16 cellular contexts compared by ENCODE assay signal in the genomic region with DNA sequence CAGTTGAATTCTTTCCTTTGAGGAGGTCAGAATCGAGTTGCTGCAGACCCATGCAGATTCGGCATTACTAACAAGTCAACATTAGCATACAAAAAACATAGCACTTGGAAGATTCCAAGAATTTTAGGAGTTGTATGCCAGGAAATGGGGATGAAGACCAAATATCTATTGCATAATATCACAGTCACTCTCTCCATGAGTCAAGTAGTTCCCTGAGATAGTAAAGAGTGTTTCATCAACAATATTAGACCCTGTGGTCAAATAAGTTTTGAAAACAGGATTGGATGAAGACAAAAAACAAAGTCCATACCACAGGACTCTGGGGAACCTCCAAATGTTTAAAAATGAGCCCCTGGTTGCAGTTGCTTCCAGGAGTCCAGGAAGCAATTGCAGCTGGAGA. TPM values are rescaled to one million over a fixed set of nuclear protein-coding genes. Genes with fewer than 3 reads are reported as not detected.
A peak's percentile ranks its signal among the peaks of the same experiment; 100 is the strongest.
DNase-seq lines count a peak whose midpoint lies in the region; ATAC-seq, FAIRE-seq and TF ChIP-seq lines count a peak whose summit lies in the region.
"Had no signal": no experiment of that assay in that cellular context is flagged by ENCODE, and none has a peak within 500 bp of the region (broad histone marks: within the 10 kb centered on the region; RNA-seq: fewer than 3 reads in every experiment).

No MANE protein-coding gene starts in this region.

- H2AFZ ChIP-seq in GM23248 (no peak overlapping the region), K562 (ENCODE audit: low read depth, low read length) (no peak overlapping the region)

- no peak for ATAC-seq in K562
- ATAC-seq in activated naive CD8-positive, alpha-beta T cell treated with anti-CD3 and anti-CD28 coated beads, Interleukin-2, amount 50 U/mL, for 24 hours = no peak
- ATAC-seq: left colon had no signal

- H4K20me1 ChIP-seq in GM23248 (ENCODE audit: insufficient read depth) (no peaks in the 10 kb centered on the region), K562 (replicated peaks; ENCODE audit: control insufficient read depth, insufficient read depth, low read length) (no peaks in the 10 kb centered on the region)

- H3K9ac ChIP-seq in GM23248 (no peak overlapping the region), K562 (ENCODE audit: insufficient read depth in 1 of 2, low read depth in 2 of 2, low read length in 2 of 2) (no peak overlapping the region)

- H3F3A ChIP-seq in GM23248 (ENCODE audit: insufficient read depth) = peaks cover 21% of the 10 kb centered on the region

- H3K4me3 ChIP-seq in GM23248 = no peak overlapping the region
- H3K4me3 ChIP-seq in K562 = no peak overlapping the region
- no peak overlapping the region for H3K4me3 ChIP-seq in skeletal muscle cell (ENCODE audit: low read depth, low read length)
- no peak overlapping the region for H3K4me3 ChIP-seq in CD4-positive, alpha-beta memory T cell (ENCODE audit: low read length in 2 of 2)

- peak overlapping the region; percentile 45 for H3K27ac ChIP-seq in GM23248
- H3K27ac ChIP-seq in K562 (ENCODE audit: extremely low read depth, low read depth, low read length) = no peak overlapping the region
- no peak overlapping the region for H3K27ac ChIP-seq in CD4-positive, alpha-beta memory T cell (ENCODE audit: low read depth, low read length)

- no peaks in the 10 kb centered on the region for H3K9me3 ChIP-seq in GM23248 (ENCODE audit: low read depth)
- H3K9me3 ChIP-seq in K562 (replicated peaks; ENCODE audit: control insufficient read depth, insufficient read depth, low read depth, low read length) = no peaks in the 10 kb centered on the region
- no peaks in the 10 kb centered on the region for H3K9me3 ChIP-seq in CD4-positive, alpha-beta memory T cell (ENCODE audit: control insufficient read depth in 1 of 2, low read length in 2 of 2)

- intact Hi-C loops in K562 (cut with micrococcal nuclease) = loop anchor here (5.0 kb wide), 1 partner anchor 71 kb away; no protein-coding TSS in a partner anchor
- intact Hi-C loops in cardiac septum (cut with DNase I) = no loop called here
- intact Hi-C loops in CD4-positive, alpha-beta memory T cell (cut with micrococcal nuclease) = no loop called here

- no peak for FAIRE-seq in K562 (lab: Jason Lieb, UNC)
- FAIRE-seq: endothelial cell of umbilical vein, HTR-8/SVneo had no signal

- peaks cover 17% of the 10 kb centered on the region for H3K4me1 ChIP-seq in GM23248 (ENCODE audit: insufficient read depth)
- H3K4me1 ChIP-seq in K562 (replicated peaks in 1 of 2; ENCODE audit: control insufficient read depth in 2 of 2, insufficient read depth in 2 of 2, low read length in 2 of 2) = peaks cover 0 to 5% of the 10 kb centered on the region in 2 experiments; a peak in 2 of 5 replicates
- no peaks in the 10 kb centered on the region for H3K4me1 ChIP-seq in CD4-positive, alpha-beta memory T cell (ENCODE audit: insufficient read depth, low read length)

- H3K36me3 ChIP-seq in GM23248 (ENCODE audit: low read depth) (no peaks in the 10 kb centered on the region), K562 (ENCODE audit: control insufficient read depth, insufficient read depth, low read length) (no peaks in the 10 kb centered on the region)
- H3K36me3 ChIP-seq in CD4-positive, alpha-beta memory T cell (ENCODE audit: insufficient read depth, low read length) = no peaks in the 10 kb centered on the region

- no peaks in the 10 kb centered on the region for H3K79me2 ChIP-seq in GM23248 (ENCODE audit: insufficient read depth)
- H3K79me2 ChIP-seq in K562 (ENCODE audit: control insufficient read depth, insufficient read depth, low read length) = no peaks in the 10 kb centered on the region

- DNase-seq in GM23248 (peak; percentile 85), K562 (ENCODE audit: extremely low read depth in 1 of 4, low spot score in 3 of 4) (no peak), cardiac septum (ENCODE audit: low spot score) (peak; percentile 24), skeletal muscle cell (ENCODE audit: low read depth) (peak; percentile 76), ecto neural progenitor cell (ENCODE audit: low spot score) (no peak)
- DNase-seq in CD4-positive, alpha-beta memory T cell = no peak
- DNase-seq in activated naive CD8-positive, alpha-beta T cell treated with anti-CD3 and anti-CD28 coated beads, Interleukin-2, amount 50 U/mL, for 24 hours = no peak
- no peak for DNase-seq in activated naive CD4-positive, alpha-beta T cell (lab: John Stamatoyannopoulos, UW)
- DNase-seq: activated CD8-positive, alpha-beta memory T cell treated with anti-CD3 and anti-CD28 coated beads for 24 hours; Calu3; left colon; NCI-H1694 treated with DMSO at 0.1 percent for 48 hours had no signal

- peaks cover 0 to 2% (median under 1%) of the 10 kb centered on the region in 4 donors for H3K4me1 Mint-ChIP-seq in CD4-positive, alpha-beta memory T cell
- H3K4me1 Mint-ChIP-seq in activated naive CD8-positive, alpha-beta T cell treated with anti-CD3 and anti-CD28 coated beads, Interleukin-2, amount 50 U/mL, for 24 hours = peaks cover 11% of the 10 kb centered on the region

- H3K9me1 ChIP-seq in K562 (ENCODE audit: control insufficient read depth, insufficient read depth, low read length) = no peaks in the 10 kb centered on the region

- 2% methylated on average over 2 of the region's 2 CpGs for WGBS in GM23248 (ENCODE audit: low coverage in 1 of 2, low lambda C conversion rate in 2 of 2, missing lambda C conversion rate in 2 of 2), 2 experiments
- 8% methylated on average over 2 of the region's 2 CpGs for WGBS in K562 (ENCODE audit: insufficient coverage, low coverage, missing lambda C conversion rate)

- H3K4me3 Mint-ChIP-seq in CD4-positive, alpha-beta memory T cell = no peak overlapping the region
- H3K4me3 Mint-ChIP-seq in activated naive CD8-positive, alpha-beta T cell treated with anti-CD3 and anti-CD28 coated beads, Interleukin-2, amount 50 U/mL, for 24 hours = no peak overlapping the region
- H3K4me3 Mint-ChIP-seq: activated naive CD8-positive, alpha-beta T cell; T-helper 2 cell treated with Interferon-gamma antibody and Interleukin-4, amounts not matched to agents 5 μg/mL and 100 μg/mL, for 36 hours had no signal

- no peak for TF ChIP-seq POLR2A in K562 (conservative IDR thresholded peaks at IDR 0.05)

- POLR2A ChIA-PET in K562 (lab: Yijun Ruan, JAX) = interaction anchor here (0.6 kb wide), 2 partner anchors 17 to 42 kb away, joined by 3 read pairs; no protein-coding TSS in a partner anchor
- POLR2A ChIA-PET in CD4-positive, alpha-beta memory T cell (lab: Charles Lee; ENCODE audit: partially characterized antibody) = interaction anchor here (1.1 kb wide), 1 partner anchor 62 kb away, joined by 4 read pairs; no protein-coding TSS in a partner anchor

- no peak for TF ChIP-seq EP300 in K562 (IDR thresholded peaks at IDR 0.05; ENCODE audit: low read length)

- no peak overlapping the region for H3K27ac Mint-ChIP-seq in CD4-positive, alpha-beta memory T cell
- no peak overlapping the region for H3K27ac Mint-ChIP-seq in activated naive CD8-positive, alpha-beta T cell treated with anti-CD3 and anti-CD28 coated beads, Interleukin-2, amount 50 U/mL, for 24 hours
- H3K27ac Mint-ChIP-seq: activated naive CD8-positive, alpha-beta T cell; T-helper 2 cell treated with Interferon-gamma antibody and Interleukin-4, amounts not matched to agents 5 μg/mL and 100 μg/mL, for 36 hours had no signal

- no peaks in the 10 kb centered on the region for H3K9me3 Mint-ChIP-seq in CD4-positive, alpha-beta memory T cell
- no peaks in the 10 kb centered on the region for H3K9me3 Mint-ChIP-seq in activated naive CD8-positive, alpha-beta T cell treated with anti-CD3 and anti-CD28 coated beads, Interleukin-2, amount 50 U/mL, for 24 hours
- H3K9me3 Mint-ChIP-seq: T-helper 2 cell treated with Interferon-gamma antibody and Interleukin-4, amounts not matched to agents 5 μg/mL and 100 μg/mL, for 36 hours had no signal

- CTCF ChIA-PET in K562 (lab: Yijun Ruan, JAX; ENCODE audit: low intra/inter-chr PET ratio) = no interaction called here
- CTCF ChIA-PET in CD4-positive, alpha-beta memory T cell (lab: Charles Lee; ENCODE audit: partially characterized antibody) = no interaction called here

- no peaks in the 10 kb centered on the region for H3K9me2 ChIP-seq in GM23248 (ENCODE audit: insufficient read depth)

- in situ Hi-C loops in GM23248 (cut with MboI) (no loop called here), K562 (cut with MboI) (no loop called here)

- H3K4me2 ChIP-seq in GM23248 (ENCODE audit: unreplicated experiment) = peak overlapping the region; percentile 47
- H3K4me2 ChIP-seq in K562 (ENCODE audit: insufficient read depth, low read length) = no peak overlapping the region

- H3K36me3 Mint-ChIP-seq in CD4-positive, alpha-beta memory T cell = no peaks in the 10 kb centered on the region
- H3K36me3 Mint-ChIP-seq in activated naive CD8-positive, alpha-beta T cell treated with anti-CD3 and anti-CD28 coated beads, Interleukin-2, amount 50 U/mL, for 24 hours (ENCODE audit: low read depth) = no peaks in the 10 kb centered on the region
- H3K36me3 Mint-ChIP-seq: activated naive CD8-positive, alpha-beta T cell had no signal

- H3K27me3 Mint-ChIP-seq in CD4-positive, alpha-beta memory T cell = no peaks in the 10 kb centered on the region
- H3K27me3 Mint-ChIP-seq in activated naive CD8-positive, alpha-beta T cell treated with anti-CD3 and anti-CD28 coated beads, Interleukin-2, amount 50 U/mL, for 24 hours = peaks cover 12% of the 10 kb centered on the region
- H3K27me3 Mint-ChIP-seq: activated naive CD8-positive, alpha-beta T cell had no signal

- no peak for TF ChIP-seq RAD21 in K562 (CRISPR knock-in tag; conservative IDR thresholded peaks at IDR 0.05 in 1 of 2, IDR thresholded peaks at IDR 0.05 in 1 of 2)

- no peak for TF ChIP-seq CTCF in K562 (IDR thresholded peaks at IDR 0.05 in 2 of 3, conservative IDR thresholded peaks at IDR 0.05 in 1 of 3; ENCODE audit: insufficient read depth in 2 of 3, low read depth in 1 of 3, low read length in 3 of 3)

- H3K27me3 ChIP-seq in GM23248 (replicated peaks; ENCODE audit: insufficient read depth) = no peaks in the 10 kb centered on the region
- H3K27me3 ChIP-seq in K562 (ENCODE audit: control insufficient read depth in 2 of 2, insufficient read depth in 2 of 2, low read length in 2 of 2) = peaks cover 10 to 32% of the 10 kb centered on the region in 2 experiments
- H3K27me3 ChIP-seq in CD4-positive, alpha-beta memory T cell (ENCODE audit: insufficient read depth, low read length) = no peaks in the 10 kb centered on the region

- BruUV-seq in K562 (replicated peaks; lab: Mats Ljungman, UMichigan) = no TSS peak

RNA-seq across cellular contexts. Expression of a gene that starts 11.0 kb away (rescaled TPM):
- total RNA-seq in GM23248 (2014; rRNA removed; shearing (Covaris generic)) = 12.8 and 13.4 TPM in 2 replicates
- polyA plus RNA-seq in GM23248 (2016; fragmentation: Nextera tagmentation; extraction: Ambion mirVana) (6.2 and 6.3 TPM in 2 replicates), K562 (2011; rRNA removed) (7.2 and 7.7 TPM in 2 replicates), K562 (2014; fragmentation: Illumina TruSeq; extraction: Trizol) (10.6 and 11.1 TPM in 2 replicates), K562 (2014; fragmentation: Nextera tagmentation; extraction: Ambion mirVana) (1 to 10 TPM; 2.1 to 3.0 TPM), K562 (2014; rRNA removed) (7.4 and 9.6 TPM in 2 replicates)
- 31.3 and 41.9 TPM in 2 replicates for total RNA-seq in K562 (2011; cell fraction: chromatin; rRNA removed; ENCODE audit: low replicate concordance)
- 26.8 and 33.7 TPM in 2 replicates for total RNA-seq in K562 (2011; cell fraction: nucleolus; rRNA removed)
- 26.5 and 30.9 TPM in 2 replicates for total RNA-seq in K562 (2011; cell fraction: nucleoplasm; rRNA removed)
- total RNA-seq in K562 (2014; rRNA removed) (6.7 and 7.9 TPM in 2 replicates), K562 (2014; rRNA removed; fragmentation: Illumina TruSeq; extraction: Trizol) (7.4 and 8.3 TPM in 2 replicates), K562 (2015; rRNA removed; fragmentation: Illumina TruSeq; extraction: Trizol) (8.6 and 9.1 TPM in 2 replicates), K562 (2021) (11.8 and 13.8 TPM in 2 replicates), cardiac septum (129 TPM)
- 7.5 and 8.3 TPM in 2 replicates for polyA plus RNA-seq in K562 (2011; cell fraction: cytosol; rRNA removed)
- polyA plus RNA-seq in K562 (2011; cell fraction: nucleus; rRNA removed) = 15.5 and 25.2 TPM in 2 replicates
- polyA plus RNA-seq in K562 (2012) = 5.4 and 7.1 TPM in 2 replicates
- 13.2 and 13.9 TPM in 2 replicates for polyA minus RNA-seq in K562 (2011; rRNA and poly(A)+ RNA removed)
- 7.2 and 8.5 TPM in 2 replicates for polyA minus RNA-seq in K562 (2011; cell fraction: cytosol; rRNA and poly(A)+ RNA removed)
- 28.9 and 29.5 TPM in 2 replicates for polyA minus RNA-seq in K562 (2011; cell fraction: nucleus; rRNA and poly(A)+ RNA removed)
- total RNA-seq in CD4-positive, alpha-beta memory T cell = 10 to 100 TPM; 42.5 to 43.3 TPM
- 10 to 100 TPM in 1 of 2 donors, under 1 TPM in 1; 0.73 to 10.8 TPM for polyA plus RNA-seq in CD4-positive, alpha-beta memory T cell

RNA-seq across cellular contexts. Expression of a gene that starts 20.6 kb away (rescaled TPM):
- not detected in 2 replicates for total RNA-seq in GM23248 (2014; rRNA removed; shearing (Covaris generic))
- not detected in 2 replicates for polyA plus RNA-seq in GM23248 (2016; fragmentation: Nextera tagmentation; extraction: Ambion mirVana)
- not detected in 2 replicates for total RNA-seq in K562 (2011; cell fraction: chromatin; rRNA removed; ENCODE audit: low replicate concordance)
- not detected in 2 replicates for total RNA-seq in K562 (2011; cell fraction: nucleolus; rRNA removed)
- total RNA-seq in K562 (2011; cell fraction: nucleoplasm; rRNA removed) = not detected in 2 replicates
- not detected in 2 replicates for total RNA-seq in K562 (2014; rRNA removed)
- not detected in 2 replicates for total RNA-seq in K562 (2014; rRNA removed; fragmentation: Illumina TruSeq; extraction: Trizol)
- total RNA-seq in K562 (2015; rRNA removed; fragmentation: Illumina TruSeq; extraction: Trizol) = not detected in 2 replicates
- not detected in 2 replicates for total RNA-seq in K562 (2021)
- not detected in 2 replicates for polyA plus RNA-seq in K562 (2011; rRNA removed)
- not detected in 2 replicates for polyA plus RNA-seq in K562 (2011; cell fraction: cytosol; rRNA removed)
- not detected in 2 replicates for polyA plus RNA-seq in K562 (2011; cell fraction: nucleus; rRNA removed)
- not detected in 2 replicates for polyA plus RNA-seq in K562 (2012)
- not detected in 2 replicates for polyA plus RNA-seq in K562 (2014; fragmentation: Illumina TruSeq; extraction: Trizol)
- polyA plus RNA-seq in K562 (2014; fragmentation: Nextera tagmentation; extraction: Ambion mirVana) = not detected
- not detected in 2 replicates for polyA plus RNA-seq in K562 (2014; rRNA removed)
- not detected in 2 replicates for polyA minus RNA-seq in K562 (2011; rRNA and poly(A)+ RNA removed)
- not detected in 2 replicates for polyA minus RNA-seq in K562 (2011; cell fraction: cytosol; rRNA and poly(A)+ RNA removed)
- polyA minus RNA-seq in K562 (2011; cell fraction: nucleus; rRNA and poly(A)+ RNA removed) = not detected in 2 replicates
- total RNA-seq in cardiac septum = not detected
- total RNA-seq in CD4-positive, alpha-beta memory T cell = not detected
- polyA plus RNA-seq in CD4-positive, alpha-beta memory T cell = not detected
- total RNA-seq: Calu3, endothelial cell of umbilical vein had no signal
- polyA plus RNA-seq: endothelial cell of umbilical vein had no signal

Comparison
In these comparisons a context has a peak if more than half of its experiments do, and no peak if none do; other contexts are left out.
1. DNase-seq: peak in GM23248 (single experiment), cardiac septum (single experiment) and skeletal muscle cell (single experiment); none in K562 (0 of 4), CD4-positive, alpha-beta memory T cell (0 of 5), activated naive CD8-positive, alpha-beta T cell treated with anti-CD3 and anti-CD28 coated beads, Interleukin-2, amount 50 U/mL, for 24 hours (single experiment), ecto neural progenitor cell (single experiment) and activated naive CD4-positive, alpha-beta T cell (0 of 4).